Comparison of ENCODE assay signal across 12 cellular contexts in genomic region chr15:29270976-29271375, GRCh38. TPM values are rescaled to one million over a fixed set of nuclear protein-coding genes. Genes with fewer than 3 reads are reported as not detected.
A peak's percentile ranks its signal among the peaks of the same experiment; 100 is the strongest.
DNase-seq lines count a peak whose midpoint lies in the region; ATAC-seq and TF ChIP-seq lines count a peak whose summit lies in the region.
"Had no signal": no experiment of that assay in that cellular context is flagged by ENCODE, and none has a peak within 500 bp of the region (broad histone marks: within the 10 kb centered on the region; RNA-seq: fewer than 3 reads in every experiment).

No MANE protein-coding gene starts in this region.

- TF ChIP-seq RAD21 in IMR-90 (IDR thresholded peaks at IDR 0.05; ENCODE audit: low read length), result no peak

- H3K4me1 ChIP-seq in BLaER1 (peaks cover 53% of the 10 kb centered on the region), IMR-90 (ENCODE audit: control insufficient read depth, insufficient read depth, low read length) (no peaks in the 10 kb centered on the region), body of pancreas (peaks cover 30% of the 10 kb centered on the region), thyroid gland (peaks cover 15% of the 10 kb centered on the region in 2 donors)

- no peak overlapping the region; a peak in 1 of 4 replicates for H4K8ac ChIP-seq in IMR-90 (ENCODE audit: low read depth in 2 of 2, low read length in 2 of 2)

- POLR2A ChIA-PET in IMR-90 (lab: Charles Lee; ENCODE audit: unreplicated experiment), result no interaction called here

- H3K18ac ChIP-seq in IMR-90 (ENCODE audit: low read depth, low read length), result no peak overlapping the region

- no peak for ATAC-seq in IMR-90 (ENCODE audit: low read depth)
- ATAC-seq in naive B cell (ENCODE audit: low read depth in 2 of 2), result no peak
- no peak for ATAC-seq in HG03045 (IDR thresholded peaks at IDR 0.05; ENCODE audit: unreplicated experiment)
- ATAC-seq in HG02885 (IDR thresholded peaks at IDR 0.05; ENCODE audit: poor library complexity, unreplicated experiment), result no peak
- ATAC-seq in body of pancreas, result no peak

- no peak overlapping the region for H2BK20ac ChIP-seq in IMR-90 (ENCODE audit: low read depth, low read length)

- no peak overlapping the region for H3K4ac ChIP-seq in IMR-90 (ENCODE audit: low read depth, low read length)

- H2BK120ac ChIP-seq in IMR-90 (ENCODE audit: low read depth, low read length), result no peak overlapping the region

- H2BK5ac ChIP-seq in IMR-90 (ENCODE audit: low read depth, low read length, poor library complexity, severe bottlenecking), result peak overlapping the region; percentile 77

- peak overlapping the region in 3 of 5 experiments; percentile 9 to 96 (median 92) for H3K4me3 Mint-ChIP-seq in brain
- peak overlapping the region in 6 of 8 donors; percentile 3 to 97 (median 85) for H3K4me3 Mint-ChIP-seq in naive B cell

- H3K79me1 ChIP-seq in IMR-90 (ENCODE audit: low read depth in 1 of 2, low read length in 2 of 2), result peaks cover 9 to 18% of the 10 kb centered on the region in 2 experiments

- no peak overlapping the region for H3K4me3 ChIP-seq in BLaER1
- H3K4me3 ChIP-seq in IMR-90 (ENCODE audit: insufficient read depth, low read depth, low read length), result no peak overlapping the region
- no peak overlapping the region for H3K4me3 ChIP-seq in body of pancreas
- H3K4me3 ChIP-seq in thyroid gland (replicated peaks in 1 of 3), result no peak overlapping the region

- in situ Hi-C loops in IMR-90 (cut with MboI; ENCODE audit: low sequenced_read_pairs), result no loop called here

- no peak overlapping the region for H3K14ac ChIP-seq in IMR-90 (replicated peaks; ENCODE audit: low read depth, low read length)

- no peak overlapping the region for H2AK9ac ChIP-seq in IMR-90 (replicated peaks; ENCODE audit: low read depth, low read length, poor library complexity)

- H2AFZ ChIP-seq in IMR-90 (replicated peaks; ENCODE audit: low read length, poor library complexity), result no peak overlapping the region

- H2BK15ac ChIP-seq in IMR-90 (ENCODE audit: low read depth, low read length), result no peak overlapping the region

- no peak overlapping the region for H3K27ac ChIP-seq in BLaER1
- no peak overlapping the region for H3K27ac ChIP-seq in IMR-90 (ENCODE audit: insufficient read depth, low read length)
- peak overlapping the region in 2 of 4 donors; percentile 27 to 91 for H3K27ac ChIP-seq in body of pancreas
- H3K27ac ChIP-seq in thyroid gland, result no peak overlapping the region

- H3K9me3 ChIP-seq in BLaER1 (no peaks in the 10 kb centered on the region), IMR-90 (ENCODE audit: control insufficient read depth, insufficient read depth, low read length) (no peaks in the 10 kb centered on the region), body of pancreas (no peaks in the 10 kb centered on the region), thyroid gland (no peaks in the 10 kb centered on the region)

- H3K56ac ChIP-seq in IMR-90 (ENCODE audit: extremely low read depth, insufficient read depth, low read length), result no peak overlapping the region

- peaks cover 47% of the 10 kb centered on the region for H3K4me1 Mint-ChIP-seq in brain
- peaks cover 27 to 46% (median 37%) of the 10 kb centered on the region in 3 donors for H3K4me1 Mint-ChIP-seq in naive B cell

- intact Hi-C loops in IMR-90 (cut with micrococcal nuclease) (no loop called here), body of pancreas (cut with DNase I) (no loop called here), thyroid gland (cut with DNase I) (no loop called here)

- H4K91ac ChIP-seq in IMR-90 (ENCODE audit: insufficient read depth, low read depth, low read length), result no peak overlapping the region

- BruUV-seq in IMR-90 (replicated peaks; lab: Mats Ljungman, UMichigan), result no TSS peak

- peak overlapping the region; percentile 92; the same call in 1 of the 2 replicates for H3K9ac ChIP-seq in BLaER1
- no peak overlapping the region for H3K9ac ChIP-seq in IMR-90 (ENCODE audit: low read depth, low read length)

- H3K23ac ChIP-seq in IMR-90 (ENCODE audit: low read depth, low read length), result no peak overlapping the region

- H3K27ac Mint-ChIP-seq in brain (peak overlapping the region in 3 of 5 experiments; percentile 84 to 99 (median 98)), naive B cell (peak overlapping the region in 2 of 6 donors; percentile 96 to 97)

- no peaks in the 10 kb centered on the region; the same call in 1 of the 2 replicates for H3K9me1 ChIP-seq in IMR-90 (ENCODE audit: insufficient read depth, low read length)

- H2AK5ac ChIP-seq in IMR-90 (ENCODE audit: low read depth, low read length), result no peak overlapping the region

- H3K4me2 ChIP-seq in BLaER1 (peak overlapping the region; percentile 81), IMR-90 (ENCODE audit: low read depth, low read length) (no peak overlapping the region)

- H4K5ac ChIP-seq in IMR-90 (ENCODE audit: low read depth, low read length), result no peak overlapping the region

- no peak for TF ChIP-seq CTCF in IMR-90 (conservative IDR thresholded peaks at IDR 0.05; ENCODE audit: low read depth, low read length)
- TF ChIP-seq CTCF in brain (conservative IDR thresholded peaks at IDR 0.05), result no peak
- TF ChIP-seq CTCF in body of pancreas (IDR thresholded peaks at IDR 0.05), result no peak
- no peak for TF ChIP-seq CTCF in thyroid gland (IDR thresholded peaks at IDR 0.05)

- H3K36me3 Mint-ChIP-seq in brain, result no peaks in the 10 kb centered on the region
- H3K36me3 Mint-ChIP-seq in naive B cell, result no peaks in the 10 kb centered on the region

- H3K27me3 Mint-ChIP-seq in brain, result peaks cover 15% of the 10 kb centered on the region
- H3K27me3 Mint-ChIP-seq in naive B cell, result no peaks in the 10 kb centered on the region
- H3K27me3 Mint-ChIP-seq: stimulated activated naive B cell treated with anti-CD40 and anti-IgM and Interleukin-4, amounts not matched to agents 10 μg/mL and 1 μg/mL and 100 μg/mL, for 72 hours had no signal

- CTCF ChIA-PET in IMR-90 (lab: Yijun Ruan, JAX), result no interaction called here

- dilution Hi-C loops in IMR-90 (cut with HindIII; ENCODE audit: low sequenced_read_pairs, unreplicated experiment), result no loop called here

- DNase-seq in IMR-90 (peak; percentile 55), naive B cell (no peak), body of pancreas (no peak), thyroid gland (no peak)
- DNase-seq: NCI-H2171 treated with DMSO at 0.1 percent for 48 hours; posterior cingulate gyrus; stimulated activated CD4-positive, alpha-beta T cell treated with anti-CD3 and anti-CD28 coated beads, Interleukin-2, amount 100 ng/mL, for 24 hours; stimulated activated naive B cell treated with anti-CD40 and anti-IgM and Interleukin-4, amounts not matched to agents 10 μg/mL and 1 μg/mL and 100 μg/mL, for 72 hours had no signal

- no peak for TF ChIP-seq POLR2A in IMR-90 (IDR thresholded peaks at IDR 0.05; ENCODE audit: low read depth, low read length)
- no peak for TF ChIP-seq POLR2A in body of pancreas (IDR thresholded peaks at IDR 0.05)
- no peak for TF ChIP-seq POLR2A in thyroid gland (IDR thresholded peaks at IDR 0.05)

- peaks cover 0 to 3% (median 0%) of the 10 kb centered on the region in 5 experiments for H3K9me3 Mint-ChIP-seq in brain
- H3K9me3 Mint-ChIP-seq in naive B cell, result no peaks in the 10 kb centered on the region
- H3K9me3 Mint-ChIP-seq: stimulated activated naive B cell treated with anti-CD40 and anti-IgM and Interleukin-4, amounts not matched to agents 10 μg/mL and 1 μg/mL and 100 μg/mL, for 72 hours had no signal

- H3K27me3 ChIP-seq in BLaER1, result no peaks in the 10 kb centered on the region
- H3K27me3 ChIP-seq in IMR-90 (ENCODE audit: control insufficient read depth, insufficient read depth, low read length), result no peaks in the 10 kb centered on the region
- no peaks in the 10 kb centered on the region for H3K27me3 ChIP-seq in body of pancreas
- H3K27me3 ChIP-seq in thyroid gland, result no peaks in the 10 kb centered on the region

- no peaks in the 10 kb centered on the region for H3K36me3 ChIP-seq in BLaER1
- H3K36me3 ChIP-seq in IMR-90 (ENCODE audit: control insufficient read depth, insufficient read depth, low read length), result no peaks in the 10 kb centered on the region
- H3K36me3 ChIP-seq in body of pancreas (replicated peaks in 1 of 2; ENCODE audit: insufficient read depth in 1 of 2, low read depth in 2 of 2), result no peaks in the 10 kb centered on the region
- no peaks in the 10 kb centered on the region for H3K36me3 ChIP-seq in thyroid gland

- H4K20me1 ChIP-seq in BLaER1 (peaks cover 34% of the 10 kb centered on the region), IMR-90 (ENCODE audit: insufficient read depth, low read length) (peaks cover 3% of the 10 kb centered on the region; the same call in 1 of the 2 replicates)

TF ChIP-seq in IMR-90, 13 proteins besides CTCF, POLR2A, EP300 and RAD21 (continues in another document):
- TF ChIP-seq CEBPB (IDR thresholded peaks at IDR 0.05; ENCODE audit: low read depth, low read length) (no peak), RFX5 (IDR thresholded peaks at IDR 0.05; ENCODE audit: low read depth, low read length) (no peak), MXI1 (IDR thresholded peaks at IDR 0.05; ENCODE audit: borderline replicate concordance, low read depth, low read length) (no peak), NFE2L2 (IDR thresholded peaks at IDR 0.05; ENCODE audit: low read depth, low read length) (no peak), MAFK (IDR thresholded peaks at IDR 0.05; ENCODE audit: low read depth, low read length) (no peak), CHD1 (IDR thresholded peaks at IDR 0.05; ENCODE audit: low read depth, low read length) (no peak), RCOR1 (IDR thresholded peaks at IDR 0.05; ENCODE audit: insufficient replicate concordance, low read length) (no peak), USF2 (IDR thresholded peaks at IDR 0.05; ENCODE audit: low read depth, low read length) (no peak), FOS (IDR thresholded peaks at IDR 0.05; ENCODE audit: low read depth, low read length) (no peak), SMC3 (IDR thresholded peaks at IDR 0.05; ENCODE audit: low read depth, low read length) (no peak), MAZ (IDR thresholded peaks at IDR 0.05; ENCODE audit: borderline replicate concordance, low read depth, low read length) (no peak)

RNA-seq across cellular contexts. Expression of gene NSMCE3, which starts 1.4 kb away (rescaled TPM):
- total RNA-seq in IMR-90 (2012; rRNA removed), result 6.3 and 7.5 TPM in 2 replicates
- 5.1 and 6.2 TPM in 2 replicates for polyA plus RNA-seq in IMR-90 (2012; rRNA removed)
- polyA plus RNA-seq in IMR-90 (2012; cell fraction: cytosol; rRNA removed), result 4.3 and 6.0 TPM in 2 replicates
- 1.4 and 2.6 TPM in 2 replicates for polyA plus RNA-seq in IMR-90 (2012; cell fraction: nucleus; rRNA removed; ENCODE audit: low replicate concordance)
- 9.3 TPM for polyA plus RNA-seq in brain (ENCODE audit: insufficient read depth, low read depth, low replicate concordance)
- polyA plus RNA-seq in naive B cell (ENCODE audit: low read depth in 6 of 6), result 10 to 100 TPM; 33.7 to 43.3 (median 40.4) TPM
- 1 to 10 TPM; 6.2 to 6.9 TPM for total RNA-seq in body of pancreas
- 10 to 100 TPM; 19.6 to 21.7 (median 20.8) TPM for total RNA-seq in thyroid gland
